In genomic region chr15:57932348-57932747, GRCh38 we compare ENCODE assay signal across 15 cellular contexts.
DNase-seq lines count a peak whose midpoint lies in the region; TF ChIP-seq lines count a peak whose summit lies in the region.
"Had no signal": no experiment of that assay in that cellular context is flagged by ENCODE, and none has a peak within 500 bp of the region (broad histone marks: within the 10 kb centered on the region; RNA-seq: fewer than 3 reads in every experiment).

No MANE protein-coding gene starts in this region.

- H3K27me3 Mint-ChIP-seq in activated T-helper 1 cell treated with anti-CD3 and anti-CD28 coated beads, Interleukin-12 subunit alpha, Interleukin-12 subunit beta, Interleukin-2, Interleukin-4 antibody, amounts not matched to agents 30 ng/mL and 10 ng/mL and 1 ng/mL, durations not matched to agents 14 hours and 24 hours and 36 hours (ENCODE audit: insufficient read depth): peaks cover 12% of the 10 kb centered on the region

- no peak overlapping the region for H3K4me3 Mint-ChIP-seq in activated T-helper 1 cell treated with anti-CD3 and anti-CD28 coated beads, Interleukin-12 subunit alpha, Interleukin-12 subunit beta, Interleukin-2, Interleukin-4 antibody, amounts not matched to agents 30 ng/mL and 10 ng/mL and 1 ng/mL, durations not matched to agents 14 hours and 24 hours and 36 hours
- H3K4me3 Mint-ChIP-seq: CD4-positive, alpha-beta memory T cell had no signal

- H3K4me1 ChIP-seq in OCI-LY7 (ENCODE audit: insufficient read depth, low read length, poor library complexity, severe bottlenecking): peaks cover 10% of the 10 kb centered on the region

- intact Hi-C loops in OCI-LY7 (cut with micrococcal nuclease; ENCODE audit: unreplicated experiment): no loop called here
- intact Hi-C loops in activated T-helper 1 cell treated with anti-CD3 and anti-CD28 coated beads, Interleukin-12 subunit alpha, Interleukin-12 subunit beta, Interleukin-2, Interleukin-4 antibody, amounts not matched to agents 30 ng/mL and 10 ng/mL and 1 ng/mL, durations not matched to agents 14 hours and 24 hours and 36 hours (cut with micrococcal nuclease): no loop called here

- no TSS peak for BruUV-seq in OCI-LY7 (replicated peaks; lab: Mats Ljungman, UMichigan)

- no peaks in the 10 kb centered on the region for H3K36me3 Mint-ChIP-seq in activated T-helper 1 cell treated with anti-CD3 and anti-CD28 coated beads, Interleukin-12 subunit alpha, Interleukin-12 subunit beta, Interleukin-2, Interleukin-4 antibody, amounts not matched to agents 30 ng/mL and 10 ng/mL and 1 ng/mL, durations not matched to agents 14 hours and 24 hours and 36 hours (ENCODE audit: low read depth)
- H3K36me3 Mint-ChIP-seq: CD4-positive, alpha-beta memory T cell had no signal

- DNase-seq in NCI-H526 (lab: John Stamatoyannopoulos, UW) (peak; percentile 28 to 60), OCI-LY7 (ENCODE audit: low spot score) (peak; percentile 1), iPS DF 19.7 (ENCODE audit: low read depth, low spot score) (peak; percentile 9), hepatic stellate cell (ENCODE audit: low spot score) (no peak), NOMO-1 (lab: John Stamatoyannopoulos, UW; ENCODE audit: unreplicated experiment in 2 of 2) (no peak)
- DNase-seq in activated T-helper 1 cell treated with anti-CD3 and anti-CD28 coated beads, Interleukin-12 subunit alpha, Interleukin-12 subunit beta, Interleukin-2, Interleukin-4 antibody, amounts not matched to agents 30 ng/mL and 10 ng/mL and 1 ng/mL, durations not matched to agents 14 hours and 24 hours and 36 hours (ENCODE audit: low spot score): no peak
- DNase-seq: C1 segment of cervical spinal cord; Calu3; CD4-positive, alpha-beta memory T cell; COR-L47; DMS53; DMS79 treated with DMSO at 0.1 percent for 48 hours; GF-D8; GOT3; HCEC 1CT had no signal

- H2AFZ ChIP-seq in OCI-LY7 (ENCODE audit: low read length): peak overlapping the region; percentile 14; the same call in 1 of the 2 replicates

- CTCF ChIA-PET in OCI-LY7 (lab: Charles Lee; ENCODE audit: unreplicated experiment): no interaction called here

- no peak overlapping the region for H3K4me3 ChIP-seq in OCI-LY7 (ENCODE audit: low read depth, low read length, poor library complexity, severe bottlenecking)

- no peak overlapping the region for H3K27ac ChIP-seq in OCI-LY7 (ENCODE audit: low read depth, low read length, poor library complexity, severe bottlenecking)

- no peaks in the 10 kb centered on the region for H3K9me3 Mint-ChIP-seq in activated T-helper 1 cell treated with anti-CD3 and anti-CD28 coated beads, Interleukin-12 subunit alpha, Interleukin-12 subunit beta, Interleukin-2, Interleukin-4 antibody, amounts not matched to agents 30 ng/mL and 10 ng/mL and 1 ng/mL, durations not matched to agents 14 hours and 24 hours and 36 hours

- no peaks in the 10 kb centered on the region for H3K9me2 ChIP-seq in OCI-LY7 (ENCODE audit: insufficient read depth, low read length)

- H3K27ac Mint-ChIP-seq in activated T-helper 1 cell treated with anti-CD3 and anti-CD28 coated beads, Interleukin-12 subunit alpha, Interleukin-12 subunit beta, Interleukin-2, Interleukin-4 antibody, amounts not matched to agents 30 ng/mL and 10 ng/mL and 1 ng/mL, durations not matched to agents 14 hours and 24 hours and 36 hours: no peak overlapping the region
- H3K27ac Mint-ChIP-seq: CD4-positive, alpha-beta memory T cell had no signal

- H3K9me3 ChIP-seq in OCI-LY7 (ENCODE audit: low read length): no peaks in the 10 kb centered on the region

- no peaks in the 10 kb centered on the region for H3K4me1 Mint-ChIP-seq in activated T-helper 1 cell treated with anti-CD3 and anti-CD28 coated beads, Interleukin-12 subunit alpha, Interleukin-12 subunit beta, Interleukin-2, Interleukin-4 antibody, amounts not matched to agents 30 ng/mL and 10 ng/mL and 1 ng/mL, durations not matched to agents 14 hours and 24 hours and 36 hours (ENCODE audit: low read depth)
- H3K4me1 Mint-ChIP-seq: CD4-positive, alpha-beta memory T cell had no signal

- no peaks in the 10 kb centered on the region for H3K36me3 ChIP-seq in OCI-LY7 (ENCODE audit: insufficient read depth, low read length)

- POLR2A ChIA-PET in OCI-LY7 (lab: Charles Lee): no interaction called here

- no peak for TF ChIP-seq CTCF in OCI-LY7 (conservative IDR thresholded peaks at IDR 0.05; ENCODE audit: low read length)

- H3K4me2 ChIP-seq in OCI-LY7 (ENCODE audit: low read length): peak overlapping the region; percentile 41

- no peaks in the 10 kb centered on the region for H4K20me1 ChIP-seq in OCI-LY7 (ENCODE audit: insufficient read depth, low read length)

- no peaks in the 10 kb centered on the region for H3K79me2 ChIP-seq in OCI-LY7 (ENCODE audit: insufficient read depth, low read depth, low read length)

Comparison
In these comparisons a context has a peak if more than half of its experiments do, and no peak if none do; other contexts are left out.
1. DNase-seq: peak in NCI-H526 (2 of 2), OCI-LY7 (single experiment) and iPS DF 19.7 (single experiment); none in activated T-helper 1 cell treated with anti-CD3 and anti-CD28 coated beads, Interleukin-12 subunit alpha, Interleukin-12 subunit beta, Interleukin-2, Interleukin-4 antibody, amounts not matched to agents 30 ng/mL and 10 ng/mL and 1 ng/mL, durations not matched to agents 14 hours and 24 hours and 36 hours (single experiment), hepatic stellate cell (single experiment) and NOMO-1 (0 of 2).